ENCODE assay signal across 23 cellular contexts in the genomic region with DNA sequence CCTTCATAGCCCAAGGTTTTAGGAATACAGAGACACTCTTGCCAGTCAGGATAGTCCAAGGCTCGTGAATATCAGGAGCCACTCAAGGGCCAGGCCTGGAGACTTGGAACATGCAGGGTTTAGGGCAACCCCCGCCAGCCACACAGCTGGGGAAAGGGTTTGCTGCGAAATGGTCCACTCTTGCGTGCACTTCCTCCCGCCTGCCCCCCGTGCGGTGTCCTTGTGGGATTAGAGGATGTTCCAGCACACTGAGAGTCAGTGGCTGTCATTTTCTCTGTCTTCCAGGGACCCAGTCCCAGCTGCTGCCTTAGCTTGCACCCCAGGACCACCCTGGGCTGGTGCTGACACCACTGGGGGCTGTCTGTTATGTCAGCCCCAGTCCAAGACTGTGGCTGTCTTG.
"Had no signal": no experiment of that assay in that cellular context is flagged by ENCODE, and none has a peak within 500 bp of the region (broad histone marks: within the 10 kb centered on the region; RNA-seq: fewer than 3 reads in every experiment).

No MANE protein-coding gene starts in this region.

- H3K36me3 ChIP-seq: breast epithelium had no signal

- H3K36me3 Mint-ChIP-seq: natural killer cell treated with Interleukin-12 subunit alpha and Interleukin-12 subunit beta and Interleukin-15 and Interleukin-18, amount 100 ng/mL, for 72 hours had no signal

- H3K9me3 ChIP-seq: breast epithelium, esophagus muscularis mucosa, heart right ventricle, tibial artery had no signal

- DNase-seq: activated CD4-positive, alpha-beta T cell treated with anti-CD3 and anti-CD28 coated beads, Interleukin-2, amount 10 ng/mL, durations not matched to agents 7 days and 5 days; activated CD8-positive, alpha-beta memory T cell treated with anti-CD3 and anti-CD28 coated beads, Interleukin-2, amount 50 U/mL, for 4 hours; activated effector memory CD4-positive, alpha-beta T cell treated with Interleukin-2 at 50 U/mL for 16 hours; activated naive CD4-positive, alpha-beta T cell treated with anti-CD3 and anti-CD28 coated beads, Interleukin-2, amount 10 ng/mL, durations not matched to agents 7 days and 5 days; activated naive CD8-positive, alpha-beta T cell treated with anti-CD3 and anti-CD28 coated beads, Interleukin-2, amount 50 U/mL, for 24 hours; activated T-cell treated with anti-CD3 and anti-CD28 coated beads, Interleukin-2, amount 50 U/mL, for 4 hours; cortex of kidney; effector CD8-positive, alpha-beta T cell; heart right ventricle; left colon; stimulated activated CD4-positive, alpha-beta T cell treated with anti-CD3 and anti-CD28 coated beads, Interleukin-12 subunit alpha, Interleukin-12 subunit beta, amount 100 ng/mL, for 4 hours; stimulated activated CD4-positive, alpha-beta T cell treated with anti-CD3 and anti-CD28 coated beads, Interleukin-1b, Interleukin-23, amount 100 ng/mL, for 48 hours; stimulated activated CD8-positive, alpha-beta memory T cell treated with anti-CD3 and anti-CD28 coated beads, Interleukin-4, amount 100 ng/mL, for 48 hours; stimulated activated naive CD4-positive, alpha-beta T cell treated with Interleukin-2 at 50 U/mL for 16 hours; T-helper 1 cell; T-helper 9 cell; tibial artery had no signal

- H3K4me1 ChIP-seq: breast epithelium had no signal

- H3K27ac Mint-ChIP-seq: activated CD4-positive, alpha-beta T cell treated with anti-CD3 and anti-CD28 coated beads, Interleukin-2, amount 10 ng/mL, durations not matched to agents 7 days and 5 days; activated naive CD4-positive, alpha-beta T cell treated with anti-CD3 and anti-CD28 coated beads, Interleukin-2, amount 10 ng/mL, durations not matched to agents 7 days and 5 days; activated naive CD8-positive, alpha-beta T cell treated with anti-CD3 and anti-CD28 coated beads, Interleukin-2, amount 50 U/mL, for 24 hours; mesothelial cell of epicardium had no signal

- H3K9me3 Mint-ChIP-seq: activated CD4-positive, alpha-beta T cell treated with anti-CD3 and anti-CD28 coated beads, Interleukin-2, amount 10 ng/mL, durations not matched to agents 7 days and 5 days; activated naive CD4-positive, alpha-beta T cell treated with anti-CD3 and anti-CD28 coated beads, Interleukin-2, amount 10 ng/mL, durations not matched to agents 7 days and 5 days; activated naive CD8-positive, alpha-beta T cell treated with anti-CD3 and anti-CD28 coated beads, Interleukin-2, amount 50 U/mL, for 24 hours; activated T-cell treated with anti-CD3 and anti-CD28 coated beads, Interleukin-2, amount 50 U/mL, for 4 hours; mesothelial cell of epicardium; natural killer cell treated with Interleukin-12 subunit alpha and Interleukin-12 subunit beta and Interleukin-15 and Interleukin-18, amount 100 ng/mL, for 72 hours had no signal

- ATAC-seq: activated CD4-positive, CD25-positive, alpha-beta regulatory T cell treated with anti-CD3 and anti-CD28 coated beads, Interleukin-2, amount 50 U/mL, for 24 hours; activated naive CD8-positive, alpha-beta T cell treated with anti-CD3 and anti-CD28 coated beads, Interleukin-2, amount 50 U/mL, for 24 hours; activated T-cell treated with anti-CD3 and anti-CD28 coated beads, Interleukin-2, amount 50 U/mL, for 4 hours; heart right ventricle; left colon had no signal

- H3K4me3 Mint-ChIP-seq: activated CD4-positive, alpha-beta T cell treated with anti-CD3 and anti-CD28 coated beads, Interleukin-2, amount 10 ng/mL, durations not matched to agents 7 days and 5 days; activated naive CD4-positive, alpha-beta T cell treated with anti-CD3 and anti-CD28 coated beads, Interleukin-2, amount 10 ng/mL, durations not matched to agents 7 days and 5 days; activated naive CD8-positive, alpha-beta T cell treated with anti-CD3 and anti-CD28 coated beads, Interleukin-2, amount 50 U/mL, for 24 hours; activated T-cell treated with anti-CD3 and anti-CD28 coated beads, Interleukin-2, amount 50 U/mL, for 4 hours; mesothelial cell of epicardium; natural killer cell treated with Interleukin-12 subunit alpha and Interleukin-12 subunit beta and Interleukin-15 and Interleukin-18, amount 100 ng/mL, for 72 hours had no signal

- H3K27ac ChIP-seq: esophagus muscularis mucosa, tibial artery had no signal

- H3K27me3 ChIP-seq: breast epithelium, esophagus muscularis mucosa, heart right ventricle, tibial artery had no signal

- H3K4me1 Mint-ChIP-seq: activated CD4-positive, alpha-beta T cell treated with anti-CD3 and anti-CD28 coated beads, Interleukin-2, amount 10 ng/mL, durations not matched to agents 7 days and 5 days; activated naive CD4-positive, alpha-beta T cell treated with anti-CD3 and anti-CD28 coated beads, Interleukin-2, amount 10 ng/mL, durations not matched to agents 7 days and 5 days; activated naive CD8-positive, alpha-beta T cell treated with anti-CD3 and anti-CD28 coated beads, Interleukin-2, amount 50 U/mL, for 24 hours had no signal

- H3K4me3 ChIP-seq: breast epithelium, esophagus muscularis mucosa, heart right ventricle, lung, tibial artery had no signal
